22 cellular contexts compared by ENCODE assay signal in genomic region chr7:126589068-126589684, GRCh38.
DNase-seq lines count a peak whose midpoint lies in the region; ATAC-seq and TF ChIP-seq lines count a peak whose summit lies in the region.
"Had no signal": no experiment of that assay in that cellular context is flagged by ENCODE, and none has a peak within 500 bp of the region (broad histone marks: within the 10 kb centered on the region; RNA-seq: fewer than 3 reads in every experiment).

No MANE protein-coding gene starts in this region.

- intact Hi-C loops in vagina (cut with DNase I) = no loop called here

- H3K36me3 Mint-ChIP-seq in endodermal cell (ENCODE audit: low read depth) = peaks cover 3% of the 10 kb centered on the region
- H3K36me3 Mint-ChIP-seq: CD4-positive, CD25-positive, alpha-beta regulatory T cell; mesothelial cell of epicardium; T-cell had no signal

- H3K4me2 ChIP-seq in BLaER1 = peak overlapping the region; percentile 40

- no peak overlapping the region for H3K4me3 Mint-ChIP-seq in endodermal cell
- H3K4me3 Mint-ChIP-seq: CD4-positive, CD25-positive, alpha-beta regulatory T cell; mesothelial cell of epicardium; nephron progenitor cell; T-cell had no signal

- no peak for TF ChIP-seq CTCF in endodermal cell (conservative IDR thresholded peaks at IDR 0.05)
- no peak for TF ChIP-seq CTCF in vagina (IDR thresholded peaks at IDR 0.05)

- H3K9me3 ChIP-seq in BLaER1 = peaks cover 9% of the 10 kb centered on the region; the same call in 1 of the 2 replicates
- H3K9me3 ChIP-seq in endodermal cell (ENCODE audit: control insufficient read depth, low read length) = peaks cover 45% of the 10 kb centered on the region
- H3K9me3 ChIP-seq in vagina = no peaks in the 10 kb centered on the region

- H3K27me3 ChIP-seq in BLaER1 = no peaks in the 10 kb centered on the region
- H3K27me3 ChIP-seq in endodermal cell (ENCODE audit: control insufficient read depth, insufficient read depth, low read length, poor library complexity, severe bottlenecking) = peaks cover 6% of the 10 kb centered on the region
- no peaks in the 10 kb centered on the region for H3K27me3 ChIP-seq in vagina
- H3K27me3 ChIP-seq: stomach had no signal

- H3K9me3 Mint-ChIP-seq in endodermal cell = peaks cover 42% of the 10 kb centered on the region

- peaks cover 24% of the 10 kb centered on the region for H3K4me1 Mint-ChIP-seq in endodermal cell
- H3K4me1 Mint-ChIP-seq: CD4-positive, CD25-positive, alpha-beta regulatory T cell; mesothelial cell of epicardium; T-cell had no signal

- H3K4me1 ChIP-seq in BLaER1 = peaks cover 13% of the 10 kb centered on the region
- no peaks in the 10 kb centered on the region for H3K4me1 ChIP-seq in endodermal cell (ENCODE audit: control insufficient read depth, insufficient read depth, low read length)
- no peaks in the 10 kb centered on the region for H3K4me1 ChIP-seq in vagina
- H3K4me1 ChIP-seq: stomach had no signal

- no peak overlapping the region for H3K27ac Mint-ChIP-seq in endodermal cell
- H3K27ac Mint-ChIP-seq: CD4-positive, CD25-positive, alpha-beta regulatory T cell; mesothelial cell of epicardium; T-cell had no signal

- no peaks in the 10 kb centered on the region for H4K20me1 ChIP-seq in BLaER1

- ATAC-seq in stimulated activated naive CD8-positive, alpha-beta T cell treated with anti-CD3 and anti-CD28 coated beads, Interleukin-15, Interleukin-2, amounts not matched to agents 100 U/mL and 50 U/mL, for 24 hours = no peak
- no peak for ATAC-seq in GM19395 (IDR thresholded peaks at IDR 0.05; ENCODE audit: unreplicated experiment)
- ATAC-seq: esophagus mucosa, Right ventricle myocardium inferior, T-cell had no signal

- H3K36me3 ChIP-seq in BLaER1 = no peaks in the 10 kb centered on the region
- no peaks in the 10 kb centered on the region for H3K36me3 ChIP-seq in endodermal cell (ENCODE audit: control insufficient read depth, insufficient read depth, low read length)
- H3K36me3 ChIP-seq in vagina = no peaks in the 10 kb centered on the region
- H3K36me3 ChIP-seq: stomach had no signal

- H3K27ac ChIP-seq in BLaER1 (peak overlapping the region; percentile 3; the same call in 1 of the 2 replicates), endodermal cell (ENCODE audit: low read depth, low read length) (no peak overlapping the region), vagina (no peak overlapping the region)
- H3K27ac ChIP-seq: stomach had no signal

- TF ChIP-seq POLR2A in vagina (IDR thresholded peaks at IDR 0.05) = no peak

- peaks cover 16% of the 10 kb centered on the region for H3K27me3 Mint-ChIP-seq in endodermal cell (ENCODE audit: insufficient read depth)
- H3K27me3 Mint-ChIP-seq: CD4-positive, CD25-positive, alpha-beta regulatory T cell; T-cell had no signal

- peak; percentile 23 for DNase-seq in Jurkat, Clone E6-1 (ENCODE audit: low read depth, low spot score)
- DNase-seq in NCI-H345 treated with DMSO at 0.1 percent for 48 hours (lab: John Stamatoyannopoulos, UW; ENCODE audit: unreplicated experiment) (peak; percentile 49), endodermal cell (no peak), vagina (ENCODE audit: extremely low spot score in 2 of 2) (no peak), HUDEP-2 (lab: John Stamatoyannopoulos, UW; ENCODE audit: unreplicated experiment in 76 of 76) (no peak)
- DNase-seq in stimulated activated naive CD8-positive, alpha-beta T cell treated with anti-CD3 and anti-CD28 coated beads, Interleukin-15, Interleukin-2, amounts not matched to agents 100 U/mL and 50 U/mL, for 24 hours = no peak
- DNase-seq: ACHN; activated CD4-positive, alpha-beta T cell treated with anti-CD3 and anti-CD28 coated beads, Interleukin-2, amount 50 U/mL, for 4 hours; activated gamma-delta T cell treated with Interleukin-2 at 50 U/mL for 16 hours; amniotic stem cell; CD4-positive, CD25-positive, alpha-beta regulatory T cell; central memory CD4-positive, alpha-beta T cell; Karpas-422; NCI-H1417 treated with DMSO at 0.1 percent for 48 hours; nephron progenitor cell; stomach; T-cell had no signal

- 88 to 89% methylated on average over 1 to 6 of the region's 6 CpGs for WGBS in endodermal cell (ENCODE audit: insufficient coverage in 1 of 2, insufficient read length in 1 of 2), 2 experiments

- H3K9ac ChIP-seq in BLaER1 (no peak overlapping the region), endodermal cell (ENCODE audit: extremely low read depth, low read length, poor library complexity, severe bottlenecking) (no peak overlapping the region)

- H3K4me3 ChIP-seq in BLaER1 = no peak overlapping the region
- no peak overlapping the region for H3K4me3 ChIP-seq in Jurkat, Clone E6-1 (ENCODE audit: low read length)
- H3K4me3 ChIP-seq in endodermal cell (ENCODE audit: low read length) = peak overlapping the region; percentile 47
- H3K4me3 ChIP-seq in vagina = no peak overlapping the region
- H3K4me3 ChIP-seq: stomach had no signal

Comparison
In these comparisons a context has a peak if more than half of its experiments do, and no peak if none do; other contexts are left out.
1. DNase-seq: peak in Jurkat, Clone E6-1 (single experiment) and NCI-H345 treated with DMSO at 0.1 percent for 48 hours (single experiment); none in endodermal cell (single experiment), vagina (0 of 2), stimulated activated naive CD8-positive, alpha-beta T cell treated with anti-CD3 and anti-CD28 coated beads, Interleukin-15, Interleukin-2, amounts not matched to agents 100 U/mL and 50 U/mL, for 24 hours (single experiment) and HUDEP-2 (0 of 76).